ENCODE assay signal across 1 cellular context in the genomic region with DNA sequence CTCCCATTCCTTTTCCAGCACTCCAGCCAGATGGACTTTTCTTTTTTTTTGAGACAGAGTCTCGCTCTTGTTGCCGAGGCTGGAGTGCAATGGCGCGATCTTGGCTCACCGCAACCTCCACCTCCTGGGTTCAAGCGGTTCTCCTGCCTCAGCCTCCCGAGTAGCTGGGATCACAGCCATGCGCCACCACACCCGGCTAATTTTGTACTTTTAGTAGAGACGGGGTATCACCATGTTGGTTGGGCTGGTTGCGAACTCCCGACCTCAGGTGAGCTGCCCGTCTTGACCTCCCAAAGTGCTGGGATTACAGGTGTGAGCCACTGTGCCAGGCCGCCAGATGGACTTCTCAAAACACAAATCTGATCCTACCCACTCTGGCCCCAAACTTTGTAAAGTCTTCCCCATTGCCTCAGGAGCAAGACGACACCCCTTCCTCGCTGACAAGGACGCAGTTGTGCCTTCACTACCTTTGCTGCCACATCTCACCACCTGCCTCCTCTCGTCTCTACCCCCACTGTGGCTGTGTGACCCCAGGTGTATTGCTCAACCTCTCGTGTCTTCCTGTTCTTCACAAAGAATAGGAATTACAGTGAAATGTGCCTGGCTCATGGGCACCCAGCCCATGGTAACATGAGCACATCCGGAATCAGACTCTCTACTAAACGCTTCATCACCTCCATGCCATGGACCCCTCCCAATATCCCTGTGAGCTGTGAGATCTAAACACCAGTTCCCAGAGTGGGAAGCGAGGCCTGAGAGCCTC.
A peak's percentile ranks its signal among the peaks of the same experiment; 100 is the strongest.
TF ChIP-seq lines count a peak whose summit lies in the region.

No MANE protein-coding gene starts in this region.

TF ChIP-seq in HepG2, 621 proteins besides CTCF, POLR2A, EP300 and RAD21 (continued from another document and continues in another):
- TF ChIP-seq, protein P1, sequence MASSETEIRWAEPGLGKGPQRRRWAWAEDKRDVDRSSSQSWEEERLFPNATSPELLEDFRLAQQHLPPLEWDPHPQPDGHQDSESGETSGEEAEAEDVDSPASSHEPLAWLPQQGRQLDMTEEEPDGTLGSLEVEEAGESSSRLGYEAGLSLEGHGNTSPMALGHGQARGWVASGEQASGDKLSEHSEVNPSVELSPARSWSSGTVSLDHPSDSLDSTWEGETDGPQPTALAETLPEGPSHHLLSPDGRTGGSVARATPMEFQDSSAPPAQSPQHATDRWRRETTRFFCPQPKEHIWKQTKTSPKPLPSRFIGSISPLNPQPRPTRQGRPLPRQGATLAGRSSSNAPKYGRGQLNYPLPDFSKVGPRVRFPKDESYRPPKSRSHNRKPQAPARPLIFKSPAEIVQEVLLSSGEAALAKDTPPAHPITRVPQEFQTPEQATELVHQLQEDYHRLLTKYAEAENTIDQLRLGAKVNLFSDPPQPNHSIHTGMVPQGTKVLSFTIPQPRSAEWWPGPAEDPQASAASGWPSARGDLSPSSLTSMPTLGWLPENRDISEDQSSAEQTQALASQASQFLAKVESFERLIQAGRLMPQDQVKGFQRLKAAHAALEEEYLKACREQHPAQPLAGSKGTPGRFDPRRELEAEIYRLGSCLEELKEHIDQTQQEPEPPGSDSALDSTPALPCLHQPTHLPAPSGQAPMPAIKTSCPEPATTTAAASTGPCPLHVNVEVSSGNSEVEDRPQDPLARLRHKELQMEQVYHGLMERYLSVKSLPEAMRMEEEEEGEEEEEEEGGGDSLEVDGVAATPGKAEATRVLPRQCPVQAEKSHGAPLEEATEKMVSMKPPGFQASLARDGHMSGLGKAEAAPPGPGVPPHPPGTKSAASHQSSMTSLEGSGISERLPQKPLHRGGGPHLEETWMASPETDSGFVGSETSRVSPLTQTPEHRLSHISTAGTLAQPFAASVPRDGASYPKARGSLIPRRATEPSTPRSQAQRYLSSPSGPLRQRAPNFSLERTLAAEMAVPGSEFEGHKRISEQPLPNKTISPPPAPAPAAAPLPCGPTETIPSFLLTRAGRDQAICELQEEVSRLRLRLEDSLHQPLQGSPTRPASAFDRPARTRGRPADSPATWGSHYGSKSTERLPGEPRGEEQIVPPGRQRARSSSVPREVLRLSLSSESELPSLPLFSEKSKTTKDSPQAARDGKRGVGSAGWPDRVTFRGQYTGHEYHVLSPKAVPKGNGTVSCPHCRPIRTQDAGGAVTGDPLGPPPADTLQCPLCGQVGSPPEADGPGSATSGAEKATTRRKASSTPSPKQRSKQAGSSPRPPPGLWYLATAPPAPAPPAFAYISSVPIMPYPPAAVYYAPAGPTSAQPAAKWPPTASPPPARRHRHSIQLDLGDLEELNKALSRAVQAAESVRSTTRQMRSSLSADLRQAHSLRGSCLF (CRISPR knock-in tag; IDR thresholded peaks at IDR 0.05; ENCODE audit: borderline replicate concordance): no peak
- TF ChIP-seq ZNF10 (CRISPR knock-in tag; IDR thresholded peaks at IDR 0.05; ENCODE audit: borderline replicate concordance, low read depth): no peak
- no peak for TF ChIP-seq FOXK1 (CRISPR knock-in tag; IDR thresholded peaks at IDR 0.05; ENCODE audit: borderline replicate concordance, low read depth)
- no peak for TF ChIP-seq JUND (CRISPR knock-in tag; IDR thresholded peaks at IDR 0.05)
- TF ChIP-seq, protein P2, sequence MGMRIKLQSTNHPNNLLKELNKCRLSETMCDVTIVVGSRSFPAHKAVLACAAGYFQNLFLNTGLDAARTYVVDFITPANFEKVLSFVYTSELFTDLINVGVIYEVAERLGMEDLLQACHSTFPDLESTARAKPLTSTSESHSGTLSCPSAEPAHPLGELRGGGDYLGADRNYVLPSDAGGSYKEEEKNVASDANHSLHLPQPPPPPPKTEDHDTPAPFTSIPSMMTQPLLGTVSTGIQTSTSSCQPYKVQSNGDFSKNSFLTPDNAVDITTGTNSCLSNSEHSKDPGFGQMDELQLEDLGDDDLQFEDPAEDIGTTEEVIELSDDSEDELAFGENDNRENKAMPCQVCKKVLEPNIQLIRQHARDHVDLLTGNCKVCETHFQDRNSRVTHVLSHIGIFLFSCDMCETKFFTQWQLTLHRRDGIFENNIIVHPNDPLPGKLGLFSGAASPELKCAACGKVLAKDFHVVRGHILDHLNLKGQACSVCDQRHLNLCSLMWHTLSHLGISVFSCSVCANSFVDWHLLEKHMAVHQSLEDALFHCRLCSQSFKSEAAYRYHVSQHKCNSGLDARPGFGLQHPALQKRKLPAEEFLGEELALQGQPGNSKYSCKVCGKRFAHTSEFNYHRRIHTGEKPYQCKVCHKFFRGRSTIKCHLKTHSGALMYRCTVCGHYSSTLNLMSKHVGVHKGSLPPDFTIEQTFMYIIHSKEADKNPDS (CRISPR knock-in tag; IDR thresholded peaks at IDR 0.05): no peak
- TF ChIP-seq, protein P3, sequence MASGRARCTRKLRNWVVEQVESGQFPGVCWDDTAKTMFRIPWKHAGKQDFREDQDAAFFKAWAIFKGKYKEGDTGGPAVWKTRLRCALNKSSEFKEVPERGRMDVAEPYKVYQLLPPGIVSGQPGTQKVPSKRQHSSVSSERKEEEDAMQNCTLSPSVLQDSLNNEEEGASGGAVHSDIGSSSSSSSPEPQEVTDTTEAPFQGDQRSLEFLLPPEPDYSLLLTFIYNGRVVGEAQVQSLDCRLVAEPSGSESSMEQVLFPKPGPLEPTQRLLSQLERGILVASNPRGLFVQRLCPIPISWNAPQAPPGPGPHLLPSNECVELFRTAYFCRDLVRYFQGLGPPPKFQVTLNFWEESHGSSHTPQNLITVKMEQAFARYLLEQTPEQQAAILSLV (CRISPR knock-in tag; IDR thresholded peaks at IDR 0.05; ENCODE audit: borderline replicate concordance): peak; percentile 63; the same call in 1 of the 2 replicates
- TF ChIP-seq, protein P4, sequence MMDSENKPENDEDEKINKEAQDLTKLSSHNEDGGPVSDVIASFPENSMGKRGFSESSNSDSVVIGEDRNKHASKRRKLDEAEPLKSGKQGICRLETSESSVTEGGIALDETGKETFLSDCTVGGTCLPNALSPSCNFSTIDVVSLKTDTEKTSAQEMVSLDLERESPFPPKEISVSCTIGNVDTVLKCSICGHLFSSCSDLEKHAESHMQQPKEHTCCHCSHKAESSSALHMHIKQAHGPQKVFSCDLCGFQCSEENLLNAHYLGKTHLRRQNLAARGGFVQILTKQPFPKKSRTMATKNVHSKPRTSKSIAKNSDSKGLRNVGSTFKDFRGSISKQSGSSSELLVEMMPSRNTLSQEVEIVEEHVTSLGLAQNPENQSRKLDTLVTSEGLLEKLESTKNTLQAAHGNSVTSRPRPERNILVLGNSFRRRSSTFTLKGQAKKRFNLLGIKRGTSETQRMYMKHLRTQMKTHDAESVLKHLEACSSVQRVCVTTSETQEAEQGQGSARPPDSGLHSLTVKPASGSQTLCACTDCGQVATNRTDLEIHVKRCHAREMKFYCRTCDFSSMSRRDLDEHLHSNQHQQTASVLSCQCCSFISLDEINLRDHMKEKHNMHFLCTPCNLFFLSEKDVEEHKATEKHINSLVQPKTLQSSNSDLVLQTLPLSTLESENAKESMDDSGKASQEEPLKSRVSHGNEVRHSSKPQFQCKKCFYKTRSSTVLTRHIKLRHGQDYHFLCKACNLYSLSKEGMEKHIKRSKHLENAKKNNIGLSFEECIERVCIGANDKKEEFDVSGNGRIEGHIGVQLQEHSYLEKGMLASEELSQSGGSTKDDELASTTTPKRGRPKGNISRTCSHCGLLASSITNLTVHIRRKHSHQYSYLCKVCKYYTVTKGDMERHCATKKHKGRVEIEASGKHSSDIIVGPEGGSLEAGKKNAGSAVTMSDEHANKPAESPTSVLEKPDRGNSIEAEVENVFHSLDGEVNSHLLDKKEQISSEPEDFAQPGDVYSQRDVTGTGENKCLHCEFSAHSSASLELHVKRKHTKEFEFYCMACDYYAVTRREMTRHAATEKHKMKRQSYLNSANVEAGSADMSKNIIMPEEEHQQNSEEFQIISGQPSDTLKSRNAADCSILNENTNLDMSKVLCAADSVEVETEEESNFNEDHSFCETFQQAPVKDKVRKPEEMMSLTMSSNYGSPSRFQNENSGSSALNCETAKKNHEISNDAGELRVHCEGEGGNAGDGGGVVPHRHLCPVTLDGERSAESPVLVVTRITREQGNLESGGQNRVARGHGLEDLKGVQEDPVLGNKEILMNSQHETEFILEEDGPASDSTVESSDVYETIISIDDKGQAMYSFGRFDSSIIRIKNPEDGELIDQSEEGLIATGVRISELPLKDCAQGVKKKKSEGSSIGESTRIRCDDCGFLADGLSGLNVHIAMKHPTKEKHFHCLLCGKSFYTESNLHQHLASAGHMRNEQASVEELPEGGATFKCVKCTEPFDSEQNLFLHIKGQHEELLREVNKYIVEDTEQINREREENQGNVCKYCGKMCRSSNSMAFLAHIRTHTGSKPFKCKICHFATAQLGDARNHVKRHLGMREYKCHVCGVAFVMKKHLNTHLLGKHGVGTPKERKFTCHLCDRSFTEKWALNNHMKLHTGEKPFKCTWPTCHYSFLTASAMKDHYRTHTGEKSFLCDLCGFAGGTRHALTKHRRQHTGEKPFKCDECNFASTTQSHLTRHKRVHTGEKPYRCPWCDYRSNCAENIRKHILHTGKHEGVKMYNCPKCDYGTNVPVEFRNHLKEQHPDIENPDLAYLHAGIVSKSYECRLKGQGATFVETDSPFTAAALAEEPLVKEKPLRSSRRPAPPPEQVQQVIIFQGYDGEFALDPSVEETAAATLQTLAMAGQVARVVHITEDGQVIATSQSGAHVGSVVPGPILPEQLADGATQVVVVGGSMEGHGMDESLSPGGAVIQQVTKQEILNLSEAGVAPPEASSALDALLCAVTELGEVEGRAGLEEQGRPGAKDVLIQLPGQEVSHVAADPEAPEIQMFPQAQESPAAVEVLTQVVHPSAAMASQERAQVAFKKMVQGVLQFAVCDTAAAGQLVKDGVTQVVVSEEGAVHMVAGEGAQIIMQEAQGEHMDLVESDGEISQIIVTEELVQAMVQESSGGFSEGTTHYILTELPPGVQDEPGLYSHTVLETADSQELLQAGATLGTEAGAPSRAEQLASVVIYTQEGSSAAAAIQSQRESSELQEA (CRISPR knock-in tag; IDR thresholded peaks at IDR 0.05; ENCODE audit: not compliant biosample characterization): no peak
- 0 out of 2 replicates have a peak, but pooled peaks have one; percentile 1 for TF ChIP-seq NFKB2 (CRISPR knock-in tag; IDR thresholded peaks at IDR 0.05; ENCODE audit: borderline replicate concordance)
- TF ChIP-seq, protein P5, sequence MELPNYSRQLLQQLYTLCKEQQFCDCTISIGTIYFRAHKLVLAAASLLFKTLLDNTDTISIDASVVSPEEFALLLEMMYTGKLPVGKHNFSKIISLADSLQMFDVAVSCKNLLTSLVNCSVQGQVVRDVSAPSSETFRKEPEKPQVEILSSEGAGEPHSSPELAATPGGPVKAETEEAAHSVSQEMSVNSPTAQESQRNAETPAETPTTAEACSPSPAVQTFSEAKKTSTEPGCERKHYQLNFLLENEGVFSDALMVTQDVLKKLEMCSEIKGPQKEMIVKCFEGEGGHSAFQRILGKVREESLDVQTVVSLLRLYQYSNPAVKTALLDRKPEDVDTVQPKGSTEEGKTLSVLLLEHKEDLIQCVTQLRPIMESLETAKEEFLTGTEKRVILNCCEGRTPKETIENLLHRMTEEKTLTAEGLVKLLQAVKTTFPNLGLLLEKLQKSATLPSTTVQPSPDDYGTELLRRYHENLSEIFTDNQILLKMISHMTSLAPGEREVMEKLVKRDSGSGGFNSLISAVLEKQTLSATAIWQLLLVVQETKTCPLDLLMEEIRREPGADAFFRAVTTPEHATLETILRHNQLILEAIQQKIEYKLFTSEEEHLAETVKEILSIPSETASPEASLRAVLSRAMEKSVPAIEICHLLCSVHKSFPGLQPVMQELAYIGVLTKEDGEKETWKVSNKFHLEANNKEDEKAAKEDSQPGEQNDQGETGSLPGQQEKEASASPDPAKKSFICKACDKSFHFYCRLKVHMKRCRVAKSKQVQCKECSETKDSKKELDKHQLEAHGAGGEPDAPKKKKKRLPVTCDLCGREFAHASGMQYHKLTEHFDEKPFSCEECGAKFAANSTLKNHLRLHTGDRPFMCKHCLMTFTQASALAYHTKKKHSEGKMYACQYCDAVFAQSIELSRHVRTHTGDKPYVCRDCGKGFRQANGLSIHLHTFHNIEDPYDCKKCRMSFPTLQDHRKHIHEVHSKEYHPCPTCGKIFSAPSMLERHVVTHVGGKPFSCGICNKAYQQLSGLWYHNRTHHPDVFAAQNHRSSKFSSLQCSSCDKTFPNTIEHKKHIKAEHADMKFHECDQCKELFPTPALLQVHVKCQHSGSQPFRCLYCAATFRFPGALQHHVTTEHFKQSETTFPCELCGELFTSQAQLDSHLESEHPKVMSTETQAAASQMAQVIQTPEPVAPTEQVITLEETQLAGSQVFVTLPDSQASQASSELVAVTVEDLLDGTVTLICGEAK (IDR thresholded peaks at IDR 0.05): no peak
- TF ChIP-seq, protein P5 (CRISPR knock-in tag; IDR thresholded peaks at IDR 0.05): 0 out of 2 replicates have a peak, but pooled peaks have one; percentile 13
- no peak for TF ChIP-seq TCF7 (IDR thresholded peaks at IDR 0.05; ENCODE audit: low read depth)
- no peak for TF ChIP-seq TOPORS (CRISPR knock-in tag; IDR thresholded peaks at IDR 0.05)
- no peak for TF ChIP-seq MIER3 (CRISPR knock-in tag; IDR thresholded peaks at IDR 0.05; ENCODE audit: borderline replicate concordance)
- TF ChIP-seq PAF1 (CRISPR knock-in tag; IDR thresholded peaks at IDR 0.05): no peak
- no peak for TF ChIP-seq ZNF891 (CRISPR knock-in tag; IDR thresholded peaks at IDR 0.05)
- TF ChIP-seq, protein P6, sequence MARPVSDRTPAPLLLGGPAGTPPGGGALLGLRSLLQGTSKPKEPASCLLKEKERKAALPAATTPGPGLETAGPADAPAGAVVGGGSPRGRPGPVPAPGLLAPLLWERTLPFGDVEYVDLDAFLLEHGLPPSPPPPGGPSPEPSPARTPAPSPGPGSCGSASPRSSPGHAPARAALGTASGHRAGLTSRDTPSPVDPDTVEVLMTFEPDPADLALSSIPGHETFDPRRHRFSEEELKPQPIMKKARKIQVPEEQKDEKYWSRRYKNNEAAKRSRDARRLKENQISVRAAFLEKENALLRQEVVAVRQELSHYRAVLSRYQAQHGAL (CRISPR knock-in tag; IDR thresholded peaks at IDR 0.05; ENCODE audit: not compliant biosample characterization): no peak
- TF ChIP-seq SALL1 (CRISPR knock-in tag; IDR thresholded peaks at IDR 0.05): 0 out of 2 replicates have a peak, but pooled peaks have one; percentile 4
- TF ChIP-seq BRCA1 (CRISPR knock-in tag; IDR thresholded peaks at IDR 0.05): no peak
- TF ChIP-seq AGO2 (optimal IDR thresholded peaks at IDR 0.05; ENCODE audit: low read depth, low read length): no peak
- TF ChIP-seq ZNF772 (CRISPR knock-in tag; IDR thresholded peaks at IDR 0.05): no peak
